Comparison of ENCODE assay signal across 14 cellular contexts in genomic region chr9:93591706-93592388, GRCh38. TPM values are rescaled to one million over a fixed set of nuclear protein-coding genes. Genes with fewer than 3 reads are reported as not detected.
A peak's percentile ranks its signal among the peaks of the same experiment; 100 is the strongest.
DNase-seq lines count a peak whose midpoint lies in the region; ATAC-seq and TF ChIP-seq lines count a peak whose summit lies in the region.
"Had no signal": no experiment of that assay in that cellular context is flagged by ENCODE, and none has a peak within 500 bp of the region (broad histone marks: within the 10 kb centered on the region; RNA-seq: fewer than 3 reads in every experiment).

No MANE protein-coding gene starts in this region.

- DNase-seq in left ventricle myocardium inferior (no peak), Right ventricle myocardium superior (no peak), mesenteric fat pad (ENCODE audit: low spot score) (peak; percentile 60), GM13977 (ENCODE audit: low spot score) (no peak), glomerular visceral epithelial cell (ENCODE audit: extremely low spot score) (no peak), midbrain (lab: John Stamatoyannopoulos, UW) (no peak)
- DNase-seq in CD8-positive, alpha-beta memory T cell: no peak
- DNase-seq: anterior cingulate cortex; SHP77; stimulated activated CD4-positive, alpha-beta T cell treated with anti-CD3 and anti-CD28 coated beads, Interleukin-2, amount 100 ng/mL, for 24 hours; T-helper 2 cell had no signal

- H3K4me1 ChIP-seq in left ventricle myocardium inferior: peaks cover 96% of the 10 kb centered on the region
- H3K4me1 ChIP-seq in CD8-positive, alpha-beta memory T cell (ENCODE audit: insufficient read depth, low read length): peaks cover 16% of the 10 kb centered on the region

- CTCF ChIA-PET in CD8-positive, alpha-beta memory T cell (lab: Charles Lee): no interaction called here

- H3K9me3 ChIP-seq in left ventricle myocardium inferior (replicated peaks): no peaks in the 10 kb centered on the region
- no peaks in the 10 kb centered on the region for H3K9me3 ChIP-seq in CD8-positive, alpha-beta memory T cell (ENCODE audit: low read length)
- H3K9me3 ChIP-seq: ovary had no signal

- intact Hi-C loops in left ventricle myocardium inferior (cut with micrococcal nuclease) (no loop called here), Right ventricle myocardium superior (cut with DNase I) (no loop called here)

- POLR2A ChIA-PET in CD8-positive, alpha-beta memory T cell (lab: Charles Lee): no interaction called here

- no peaks in the 10 kb centered on the region for H3K36me3 Mint-ChIP-seq in activated T-helper 17 cell treated with anti-CD3 and anti-CD28 coated beads, Interleukin-2, amount 50 U/mL, for 72 hours (ENCODE audit: low read depth)
- no peaks in the 10 kb centered on the region for H3K36me3 Mint-ChIP-seq in CD8-positive, alpha-beta memory T cell
- H3K36me3 Mint-ChIP-seq: WTC11 had no signal

- H3K4me3 Mint-ChIP-seq in activated T-helper 17 cell treated with anti-CD3 and anti-CD28 coated beads, Interleukin-2, amount 50 U/mL, for 72 hours: no peak overlapping the region
- no peak overlapping the region for H3K4me3 Mint-ChIP-seq in CD8-positive, alpha-beta memory T cell
- H3K4me3 Mint-ChIP-seq: WTC11 had no signal

- TF ChIP-seq CTCF in left ventricle myocardium inferior (IDR thresholded peaks at IDR 0.05; ENCODE audit: borderline replicate concordance): no peak
- TF ChIP-seq CTCF in GM13977 (IDR thresholded peaks at IDR 0.05; ENCODE audit: extremely low read depth, insufficient read depth, missing control alignments): no peak

- no peak for ATAC-seq in Right ventricle myocardium superior (ENCODE audit: poor library complexity)
- ATAC-seq in activated T-helper 17 cell treated with anti-CD3 and anti-CD28 coated beads, Interleukin-2, amount 50 U/mL, for 72 hours (replicated peaks): no peak

- H3K27me3 Mint-ChIP-seq in activated T-helper 17 cell treated with anti-CD3 and anti-CD28 coated beads, Interleukin-2, amount 50 U/mL, for 72 hours: no peaks in the 10 kb centered on the region
- no peaks in the 10 kb centered on the region for H3K27me3 Mint-ChIP-seq in CD8-positive, alpha-beta memory T cell

- H3K4me3 ChIP-seq in left ventricle myocardium inferior: no peak overlapping the region
- no peak overlapping the region for H3K4me3 ChIP-seq in CD8-positive, alpha-beta memory T cell (ENCODE audit: low read length)
- H3K4me3 ChIP-seq: ovary had no signal

- peak overlapping the region; percentile 40 for H3K27ac ChIP-seq in left ventricle myocardium inferior (replicated peaks)
- H3K27ac ChIP-seq in CD8-positive, alpha-beta memory T cell (ENCODE audit: low read depth, low read length): no peak overlapping the region
- H3K27ac ChIP-seq: ovary had no signal

- peaks cover 27% of the 10 kb centered on the region for H3K4me1 Mint-ChIP-seq in activated T-helper 17 cell treated with anti-CD3 and anti-CD28 coated beads, Interleukin-2, amount 50 U/mL, for 72 hours
- peaks cover 42 to 91% (median 61%) of the 10 kb centered on the region in 3 donors for H3K4me1 Mint-ChIP-seq in CD8-positive, alpha-beta memory T cell

- no peaks in the 10 kb centered on the region for H3K27me3 ChIP-seq in left ventricle myocardium inferior (ENCODE audit: low read depth)
- H3K27me3 ChIP-seq in CD8-positive, alpha-beta memory T cell (ENCODE audit: insufficient read depth, low read length, poor library complexity, severe bottlenecking): no peaks in the 10 kb centered on the region
- H3K27me3 ChIP-seq: ovary had no signal

- H3K36me3 ChIP-seq in left ventricle myocardium inferior: no peaks in the 10 kb centered on the region
- no peaks in the 10 kb centered on the region for H3K36me3 ChIP-seq in CD8-positive, alpha-beta memory T cell (ENCODE audit: insufficient read depth, low read length)
- H3K36me3 ChIP-seq: ovary had no signal

- no peaks in the 10 kb centered on the region for H3K9me3 Mint-ChIP-seq in activated T-helper 17 cell treated with anti-CD3 and anti-CD28 coated beads, Interleukin-2, amount 50 U/mL, for 72 hours
- no peaks in the 10 kb centered on the region for H3K9me3 Mint-ChIP-seq in CD8-positive, alpha-beta memory T cell
- H3K9me3 Mint-ChIP-seq: WTC11 had no signal

- in situ Hi-C loops in GM13977 (cut with MboI; ENCODE audit: low pct_unique_long_range_greater_than_20kb, low sequenced_read_pairs, unreplicated experiment): no loop called here

- H3K27ac Mint-ChIP-seq in activated T-helper 17 cell treated with anti-CD3 and anti-CD28 coated beads, Interleukin-2, amount 50 U/mL, for 72 hours: peak overlapping the region; percentile 54
- peak overlapping the region in 3 of 8 donors; percentile 17 to 80 (median 50) for H3K27ac Mint-ChIP-seq in CD8-positive, alpha-beta memory T cell

RNA-seq across cellular contexts. Expression of gene PHF2, which starts 15.5 kb away (rescaled TPM):
- 27.4 TPM for total RNA-seq in left ventricle myocardium inferior
- total RNA-seq in Right ventricle myocardium superior: 25.4 TPM
- 10 to 100 TPM; 11.9 to 15.1 TPM for total RNA-seq in activated T-helper 17 cell treated with anti-CD3 and anti-CD28 coated beads, Interleukin-2, amount 50 U/mL, for 72 hours
- 23.0 TPM for total RNA-seq in mesenteric fat pad
- total RNA-seq in CD8-positive, alpha-beta memory T cell: 10 to 100 TPM; 22.4 to 25.0 TPM
- polyA plus RNA-seq in CD8-positive, alpha-beta memory T cell: 3.0 TPM
